ENCODE assay signal across 9 cellular contexts in genomic region chr6:31736768-31737314, GRCh38. TPM values are rescaled to one million over a fixed set of nuclear protein-coding genes. Genes with fewer than 3 reads are reported as not detected.
A peak's percentile ranks its signal among the peaks of the same experiment; 100 is the strongest.
DNase-seq lines count a peak whose midpoint lies in the region; ATAC-seq and TF ChIP-seq lines count a peak whose summit lies in the region.
"Had no signal": no experiment of that assay in that cellular context is flagged by ENCODE, and none has a peak within 500 bp of the region (broad histone marks: within the 10 kb centered on the region; RNA-seq: fewer than 3 reads in every experiment).

No MANE protein-coding gene starts in this region.

- CTCF ChIA-PET in CD4-positive, alpha-beta T cell (lab: Charles Lee), result interaction anchor here (0.9 to 4.3 kb wide), 6 partner anchors 9 to 93 kb away, joined by 3 to 41 read pairs (median 8); partner anchors contain the start of genes DDAH2, LSM2 and VARS1
- CTCF ChIA-PET in OCI-LY7 (lab: Charles Lee; ENCODE audit: unreplicated experiment), result no interaction called here

- H3K27ac Mint-ChIP-seq in CD4-positive, alpha-beta T cell, result peak overlapping the region; percentile 85
- peak overlapping the region; percentile 100 for H3K27ac Mint-ChIP-seq in endothelial cell (ENCODE audit: unreplicated experiment)

- in situ Hi-C loops in GM13977 (cut with MboI; ENCODE audit: low pct_unique_long_range_greater_than_20kb, low sequenced_read_pairs, unreplicated experiment), result no loop called here

- no peaks in the 10 kb centered on the region for H3K9me3 Mint-ChIP-seq in CD4-positive, alpha-beta T cell
- no peaks in the 10 kb centered on the region for H3K9me3 Mint-ChIP-seq in endothelial cell (ENCODE audit: unreplicated experiment)

- H3K36me3 ChIP-seq in OCI-LY7 (ENCODE audit: insufficient read depth, low read length), result peaks cover 35% of the 10 kb centered on the region
- peaks cover 31% of the 10 kb centered on the region for H3K36me3 ChIP-seq in osteoblast (ENCODE audit: insufficient read depth, low read length)

- H3K36me3 Mint-ChIP-seq in CD4-positive, alpha-beta T cell (ENCODE audit: low read depth), result peaks cover 50% of the 10 kb centered on the region
- H3K36me3 Mint-ChIP-seq in endothelial cell (ENCODE audit: low read depth, unreplicated experiment), result peaks cover 23% of the 10 kb centered on the region

- H3K4me1 ChIP-seq in OCI-LY7 (ENCODE audit: insufficient read depth, low read length, poor library complexity, severe bottlenecking), result peaks cover 60% of the 10 kb centered on the region
- peaks cover 47% of the 10 kb centered on the region for H3K4me1 ChIP-seq in osteoblast (ENCODE audit: insufficient read depth, low read length)

- H2AFZ ChIP-seq in OCI-LY7 (ENCODE audit: low read length) (peak overlapping the region; percentile 20; the same call in 1 of the 2 replicates), osteoblast (ENCODE audit: low read length) (peak overlapping the region; percentile 82)

- intact Hi-C loops in CD4-positive, alpha-beta T cell (cut with DNase I, micrococcal nuclease), result loop anchor here in 1 of 2 experiments (5.0 kb wide), 2 partner anchors 35 to 80 kb away; partner anchors contain the start of genes ABHD16A, HSPA1A and HSPA1L
- intact Hi-C loops in OCI-LY7 (cut with micrococcal nuclease; ENCODE audit: unreplicated experiment), result no loop called here

- H4K20me1 ChIP-seq in OCI-LY7 (ENCODE audit: insufficient read depth, low read length) (0 out of 2 replicates have a peak, but pooled peaks cover 8% of the 10 kb centered on the region), osteoblast (ENCODE audit: insufficient read depth, low read length) (peaks cover 18% of the 10 kb centered on the region)

- H3K4me1 Mint-ChIP-seq in CD4-positive, alpha-beta T cell (ENCODE audit: low read depth), result peaks cover 85% of the 10 kb centered on the region
- H3K4me1 Mint-ChIP-seq in endothelial cell (ENCODE audit: unreplicated experiment), result peaks cover 51% of the 10 kb centered on the region

- peaks cover 47% of the 10 kb centered on the region for H3K79me2 ChIP-seq in OCI-LY7 (ENCODE audit: insufficient read depth, low read depth, low read length)
- H3K79me2 ChIP-seq in osteoblast (ENCODE audit: insufficient read depth, low read length), result peaks cover 56% of the 10 kb centered on the region

- no peaks in the 10 kb centered on the region for H3K9me2 ChIP-seq in OCI-LY7 (ENCODE audit: insufficient read depth, low read length)

- H3K4me3 ChIP-seq in OCI-LY7 (ENCODE audit: low read depth, low read length, poor library complexity, severe bottlenecking), result peak overlapping the region; percentile 78
- peak overlapping the region; percentile 89 for H3K4me3 ChIP-seq in osteoblast (ENCODE audit: insufficient read depth, low read length)

- no TSS peak for BruUV-seq in OCI-LY7 (replicated peaks; lab: Mats Ljungman, UMichigan)

- POLR2A ChIA-PET in CD4-positive, alpha-beta T cell (lab: Charles Lee), result interaction anchor here (0.7 to 2.8 kb wide), 10 partner anchors 33 to 96 kb away, joined by 3 to 15 read pairs (median 5); partner anchors contain the start of genes HSPA1A, HSPA1B, HSPA1L and LSM2
- POLR2A ChIA-PET in OCI-LY7 (lab: Charles Lee), result interaction anchor here (0.9 to 7.1 kb wide), 10 partner anchors 9 to 195 kb away, joined by 3 to 43 read pairs (median 4); partner anchors contain the start of genes ABHD16A, DDX39B, HSPA1B and LSM2

- no peaks in the 10 kb centered on the region for H3K9me3 ChIP-seq in CD4-positive, alpha-beta T cell (ENCODE audit: control insufficient read depth, low read length)
- H3K9me3 ChIP-seq in OCI-LY7 (ENCODE audit: low read length) (no peaks in the 10 kb centered on the region), osteoblast (ENCODE audit: low read depth, low read length) (no peaks in the 10 kb centered on the region)

- no peak for DNase-seq in CD4-positive, alpha-beta T cell
- DNase-seq in OCI-LY7 (ENCODE audit: low spot score), result no peak
- DNase-seq in endothelial cell (ENCODE audit: low spot score), result no peak
- DNase-seq in osteoblast (ENCODE audit: insufficient read length, low spot score, missing footprints), result peak; percentile 64
- no peak for DNase-seq in SKM-1 treated with dmso at 0.1 percent for 144 hours (lab: John Stamatoyannopoulos, UW; ENCODE audit: unreplicated experiment)
- no peak for DNase-seq in GM13977 (ENCODE audit: low spot score)

- H3K27me3 Mint-ChIP-seq in CD4-positive, alpha-beta T cell, result no peaks in the 10 kb centered on the region
- peaks cover 20% of the 10 kb centered on the region for H3K27me3 Mint-ChIP-seq in endothelial cell (ENCODE audit: unreplicated experiment)

- peak overlapping the region; percentile 90 for H3K27ac ChIP-seq in CD4-positive, alpha-beta T cell (ENCODE audit: low read depth, low read length)
- H3K27ac ChIP-seq in OCI-LY7 (ENCODE audit: low read depth, low read length, poor library complexity, severe bottlenecking) (peak overlapping the region; percentile 93), osteoblast (ENCODE audit: low read depth, low read length) (peak overlapping the region; percentile 82)

- H3K4me2 ChIP-seq in OCI-LY7 (ENCODE audit: low read length), result peak overlapping the region; percentile 76
- H3K4me2 ChIP-seq in osteoblast (ENCODE audit: insufficient read depth, low read length), result peak overlapping the region; percentile 99

- H3K27me3 ChIP-seq in CD4-positive, alpha-beta T cell (ENCODE audit: control insufficient read depth, insufficient read depth, low read length), result no peaks in the 10 kb centered on the region
- no peaks in the 10 kb centered on the region for H3K27me3 ChIP-seq in osteoblast (ENCODE audit: insufficient read depth, low read length)

- no peak for ATAC-seq in CD4-positive, alpha-beta T cell (ENCODE audit: poor library complexity)
- ATAC-seq in esophagus mucosa (no peak), GM18861 (IDR thresholded peaks at IDR 0.05; ENCODE audit: unreplicated experiment) (no peak)

- TF ChIP-seq CTCF in CD4-positive, alpha-beta T cell (IDR thresholded peaks at IDR 0.05), result no peak
- TF ChIP-seq CTCF in OCI-LY7 (conservative IDR thresholded peaks at IDR 0.05; ENCODE audit: low read length) (no peak), endothelial cell (IDR thresholded peaks at IDR 0.05; ENCODE audit: unreplicated experiment) (no peak), osteoblast (IDR thresholded peaks at IDR 0.05; ENCODE audit: extremely low read depth, low read depth, low read length) (no peak), GM13977 (IDR thresholded peaks at IDR 0.05; ENCODE audit: extremely low read depth, insufficient read depth, missing control alignments) (no peak)

- peak overlapping the region; percentile 90 for H3K4me3 Mint-ChIP-seq in CD4-positive, alpha-beta T cell
- peak overlapping the region; percentile 100 for H3K4me3 Mint-ChIP-seq in endothelial cell (ENCODE audit: unreplicated experiment)

RNA-seq across cellular contexts. Expression of gene CLIC1, which starts 0.5 kb away (rescaled TPM):
- 10 to 100 TPM; 61.2 to 61.5 TPM for total RNA-seq in CD4-positive, alpha-beta T cell
- 376 and 413 TPM in 2 replicates for total RNA-seq in OCI-LY7 (2014; rRNA removed; shearing (Covaris generic))
- total RNA-seq in OCI-LY7 (2022), result 314 and 318 TPM in 2 replicates
- 420 TPM for total RNA-seq in endothelial cell (ENCODE audit: unreplicated experiment)
- 502 and 581 TPM in 2 replicates for total RNA-seq in osteoblast
- 372 TPM for total RNA-seq in esophagus mucosa

RNA-seq across cellular contexts. Expression of gene MSH5, which starts 3.0 kb away (rescaled TPM):
- total RNA-seq in CD4-positive, alpha-beta T cell, result 10 to 100 TPM; 13.6 to 13.7 TPM
- 104 and 108 TPM in 2 replicates for total RNA-seq in OCI-LY7 (2014; rRNA removed; shearing (Covaris generic))
- total RNA-seq in OCI-LY7 (2022) (218 and 258 TPM in 2 replicates), endothelial cell (ENCODE audit: unreplicated experiment) (16.1 TPM), osteoblast (12.4 and 13.0 TPM in 2 replicates), esophagus mucosa (12.0 TPM)

RNA-seq across cellular contexts. Expression of gene DDAH2, which starts 7.7 kb away (rescaled TPM):
- 1 to 10 TPM; 3.0 to 3.3 TPM for total RNA-seq in CD4-positive, alpha-beta T cell
- 14.0 and 20.6 TPM in 2 replicates for total RNA-seq in OCI-LY7 (2014; rRNA removed; shearing (Covaris generic))
- total RNA-seq in OCI-LY7 (2022) (20.4 and 26.4 TPM in 2 replicates), endothelial cell (ENCODE audit: unreplicated experiment) (145 TPM), osteoblast (96.6 and 97.5 TPM in 2 replicates), esophagus mucosa (15.3 TPM)

RNA-seq across cellular contexts. Expression of gene MPIG6B, which starts 13.7 kb away (rescaled TPM):
- under 1 TPM; 0.11 to 0.17 TPM for total RNA-seq in CD4-positive, alpha-beta T cell
- not detected in 2 replicates for total RNA-seq in OCI-LY7 (2014; rRNA removed; shearing (Covaris generic))
- not detected in 2 replicates for total RNA-seq in OCI-LY7 (2022)
- not detected for total RNA-seq in endothelial cell (ENCODE audit: unreplicated experiment)
- not detected in 2 replicates for total RNA-seq in osteoblast
- 1.1 TPM for total RNA-seq in esophagus mucosa
- total RNA-seq: dermis microvascular lymphatic vessel endothelial cell had no signal

RNA-seq across cellular contexts. Expression of gene LY6G6C, which starts 15.3 kb away (rescaled TPM):
- total RNA-seq in CD4-positive, alpha-beta T cell, result not detected
- not detected in 2 replicates for total RNA-seq in OCI-LY7 (2014; rRNA removed; shearing (Covaris generic))
- total RNA-seq in OCI-LY7 (2022) (not detected in 2 replicates), endothelial cell (ENCODE audit: unreplicated experiment) (0.28 TPM), osteoblast (not detected in 2 replicates), esophagus mucosa (10.8 TPM)
- total RNA-seq: dermis microvascular lymphatic vessel endothelial cell had no signal
